Comparison of ENCODE assay signal across 8 cellular contexts in genomic region chr14:64636208-64636979, GRCh38.
DNase-seq lines count a peak whose midpoint lies in the region; ATAC-seq, FAIRE-seq and TF ChIP-seq lines count a peak whose summit lies in the region.

No MANE protein-coding gene starts in this region.

- no peak for TF ChIP-seq POLR2A in stomach (IDR thresholded peaks at IDR 0.05)

- H3K9me3 ChIP-seq in neural cell (ENCODE audit: low read length) (no peaks in the 10 kb centered on the region), stomach (no peaks in the 10 kb centered on the region)

- no peak overlapping the region for H2AFZ ChIP-seq in neural cell (ENCODE audit: low read depth, low read length)

- no peak for TF ChIP-seq EP300 in neural cell (conservative IDR thresholded peaks at IDR 0.05; ENCODE audit: poor library complexity, severe bottlenecking)
- no peak for TF ChIP-seq EP300 in stomach (IDR thresholded peaks at IDR 0.05)

- DNase-seq in KG1 (lab: John Stamatoyannopoulos, UW), result peak; percentile 70
- peak; percentile 45 for DNase-seq in RKO (ENCODE audit: low spot score)
- peak; percentile 46 for DNase-seq in activated T-helper 1 cell treated with Interleukin-2 at 50 U/mL for 16 hours (ENCODE audit: low read depth)
- peak; percentile 69 for DNase-seq in fibroblast of pulmonary artery (ENCODE audit: low read depth)
- DNase-seq in stomach, result peak; percentile 77

- no peaks in the 10 kb centered on the region for H3K27me3 ChIP-seq in neural cell (ENCODE audit: insufficient read depth, low read depth, low read length)
- no peaks in the 10 kb centered on the region for H3K27me3 ChIP-seq in stomach

- peaks cover 0 to 13% (median 7%) of the 10 kb centered on the region in 4 donors for H3K4me1 ChIP-seq in stomach

- no peaks in the 10 kb centered on the region for H3K79me2 ChIP-seq in neural cell (replicated peaks; ENCODE audit: insufficient read depth, low read length)

- H3K4me2 ChIP-seq in neural cell (ENCODE audit: low read length), result no peak overlapping the region

- no peaks in the 10 kb centered on the region for H3F3A ChIP-seq in neural cell (ENCODE audit: insufficient read depth, low read length, poor library complexity, severe bottlenecking)

- intact Hi-C loops in stomach (cut with DNase I; ENCODE audit: low total_unique reads), result loop anchor here (10.0 kb wide), 1 partner anchor 82 kb away; no protein-coding TSS in a partner anchor

- H3K4me3 ChIP-seq in fibroblast of pulmonary artery (replicated peaks; ENCODE audit: low read depth, low read length) (no peak overlapping the region), neural cell (ENCODE audit: low read length) (no peak overlapping the region), stomach (no peak overlapping the region)

- 22 to 30% (median 28%) methylated on average over 18 to 19 of the region's 19 CpGs for WGBS in stomach, 5 donors

- H3K36me3 ChIP-seq in neural cell (ENCODE audit: insufficient read depth, low read length), result no peaks in the 10 kb centered on the region
- no peaks in the 10 kb centered on the region for H3K36me3 ChIP-seq in stomach

- peak; percentile 76 for TF ChIP-seq RAD21 in neural cell (conservative IDR thresholded peaks at IDR 0.05)

- TF ChIP-seq CTCF in fibroblast of pulmonary artery (IDR thresholded peaks at IDR 0.05; ENCODE audit: low read length, missing control alignments) (peak; percentile 77), neural cell (IDR thresholded peaks at IDR 0.05; ENCODE audit: poor library complexity, severe bottlenecking) (peak; percentile 78), stomach (IDR thresholded peaks at IDR 0.05) (peak in 5 of 7 experiments; percentile 63 to 92 (median 87))

- H3K9ac ChIP-seq in neural cell (ENCODE audit: low read length), result no peak overlapping the region

- H3K27ac ChIP-seq in neural cell (ENCODE audit: low read length) (no peak overlapping the region), stomach (no peak overlapping the region)

- peak; percentile 69 for ATAC-seq in GM18511 (IDR thresholded peaks at IDR 0.05; ENCODE audit: unreplicated experiment)

- H4K20me1 ChIP-seq in neural cell (ENCODE audit: insufficient read depth), result no peaks in the 10 kb centered on the region

- no peaks in the 10 kb centered on the region for H3K9me2 ChIP-seq in neural cell (ENCODE audit: insufficient read depth, low read length)

- peak; percentile 78 for FAIRE-seq in A204.1 (lab: Jason Lieb, UNC)

TF ChIP-seq in neural cell, 6 proteins besides CTCF, POLR2A, EP300 and RAD21:
- no peak for TF ChIP-seq MXI1 (conservative IDR thresholded peaks at IDR 0.05; ENCODE audit: poor library complexity, severe bottlenecking)
- TF ChIP-seq SMC3 (conservative IDR thresholded peaks at IDR 0.05; ENCODE audit: poor library complexity), result peak; percentile 77
- TF ChIP-seq TAF1 (IDR thresholded peaks at IDR 0.05; ENCODE audit: low read depth), result no peak
- TF ChIP-seq EZH2 (IDR thresholded peaks at IDR 0.05; ENCODE audit: borderline replicate concordance, insufficient read depth, low read length, poor library complexity, severe bottlenecking), result no peak
- no peak for TF ChIP-seq POLR2AphosphoS5 (IDR thresholded peaks at IDR 0.05)
